Comparison of ENCODE assay signal across 1 cellular context in genomic region chr6:4010682-4011081, GRCh38.
TF ChIP-seq lines count a peak whose summit lies in the region.

No MANE protein-coding gene starts in this region.

TF ChIP-seq in GM12878, 131 proteins besides CTCF, POLR2A, EP300 and RAD21 (continued from another document):
- TF ChIP-seq ZBED1 (IDR thresholded peaks at IDR 0.05; ENCODE audit: borderline replicate concordance) = no peak
- 0 out of 2 replicates have a peak, but pooled peaks have one; percentile 15 for TF ChIP-seq GABPA (IDR thresholded peaks at IDR 0.05; ENCODE audit: low read depth)
- TF ChIP-seq SPI1 (IDR thresholded peaks at IDR 0.05; ENCODE audit: borderline replicate concordance, insufficient read depth, low read depth, low read length) = peak; percentile 64; the same call in 1 of the 2 replicates
